1 cellular context compared by ENCODE assay signal in genomic region chr2:235049069-235049468, GRCh38.
TF ChIP-seq lines count a peak whose summit lies in the region.

No MANE protein-coding gene starts in this region.

TF ChIP-seq in liver, 16 proteins besides CTCF, POLR2A, EP300 and RAD21 (continued from another document):
- TF ChIP-seq REST (IDR thresholded peaks at IDR 0.05) (peak; percentile 56), NR2F2 (IDR thresholded peaks at IDR 0.05) (no peak), SP1 (IDR thresholded peaks at IDR 0.05) (peak; percentile 56), FOXA1 (IDR thresholded peaks at IDR 0.05) (no peak), RXRA (IDR thresholded peaks at IDR 0.05) (peak; percentile 69 to 86), HNF4A (conservative IDR thresholded peaks at IDR 0.05) (peak; percentile 68 to 90), HNF4G (IDR thresholded peaks at IDR 0.05) (peak; percentile 50), JUND (IDR thresholded peaks at IDR 0.05) (peak; percentile 33 to 58), YY1 (IDR thresholded peaks at IDR 0.05) (peak; percentile 62), EGR1 (IDR thresholded peaks at IDR 0.05; ENCODE audit: low read depth in 2 of 2) (peak in 1 of 2 donors; percentile 56), FOXA2 (IDR thresholded peaks at IDR 0.05) (no peak), ATF3 (IDR thresholded peaks at IDR 0.05) (no peak)
